In the genomic region with DNA sequence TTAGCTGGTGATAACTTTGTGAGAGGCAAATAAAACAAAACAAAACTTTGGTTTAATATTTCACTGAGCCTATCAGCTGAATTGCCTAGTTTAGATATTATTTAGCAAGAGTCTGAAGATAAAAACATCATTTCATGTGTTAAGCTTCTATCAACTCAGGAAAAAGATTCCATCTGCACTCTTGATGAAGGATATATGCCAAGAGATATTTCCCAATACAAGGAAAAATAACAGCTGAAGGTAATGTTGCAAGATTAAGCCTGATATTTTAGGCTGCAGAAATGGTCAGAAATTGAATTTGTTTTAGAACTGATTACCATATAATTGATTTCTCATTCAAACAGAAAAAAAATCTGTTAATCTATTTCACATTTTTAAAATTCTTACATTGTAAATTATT, we compare ENCODE assay signal across 32 cellular contexts.
"Had no signal": no experiment of that assay in that cellular context is flagged by ENCODE, and none has a peak within 500 bp of the region (broad histone marks: within the 10 kb centered on the region; RNA-seq: fewer than 3 reads in every experiment).

No MANE protein-coding gene starts in this region.

- H3K4me3 ChIP-seq: neural progenitor cell, ovary, psoas muscle, skin epidermis, smooth muscle cell, spleen, suprapubic skin, thoracic aorta, thyroid gland, tibial nerve, upper lobe of left lung, vagina had no signal

- H3K27ac ChIP-seq: neural progenitor cell, ovary, parathyroid adenoma, psoas muscle, skin epidermis, spleen, suprapubic skin, thoracic aorta, thyroid gland, tibial nerve, upper lobe of left lung, vagina had no signal

- H2AFZ ChIP-seq: neural progenitor cell, parathyroid adenoma had no signal

- H3K4me2 ChIP-seq: neural progenitor cell, smooth muscle cell had no signal

- H3K79me2 ChIP-seq: parathyroid adenoma had no signal

- H3K4me3 Mint-ChIP-seq: natural killer cell; nephron; neural progenitor cell; stimulated activated memory B cell treated with anti-CD40 and anti-IgM and Interleukin-4, amounts not matched to agents 10 μg/mL and 1 μg/mL and 100 μg/mL, for 72 hours; stimulated activated naive CD8-positive, alpha-beta T cell treated with anti-CD3 and anti-CD28 coated beads, Interleukin-15, amount 100 ng/mL, for 72 hours had no signal

- FAIRE-seq: urothelium cell line had no signal

- H3K36me3 ChIP-seq: neural progenitor cell, ovary, spleen, suprapubic skin, thoracic aorta, thyroid gland, tibial nerve, upper lobe of left lung, vagina had no signal

- H3K9me3 ChIP-seq: ovary, psoas muscle, suprapubic skin, thoracic aorta, thyroid gland, tibial nerve, upper lobe of left lung, vagina had no signal

- H3K9me3 Mint-ChIP-seq: nephron, neural progenitor cell had no signal

- H3K36me3 Mint-ChIP-seq: neural progenitor cell; stimulated activated memory B cell treated with anti-CD40 and anti-IgM and Interleukin-4, amounts not matched to agents 10 μg/mL and 1 μg/mL and 100 μg/mL, for 72 hours had no signal

- H3K27me3 ChIP-seq: neural progenitor cell, spleen, suprapubic skin, thyroid gland, tibial nerve, upper lobe of left lung, vagina had no signal

- DNase-seq: natural killer cell; occipital lobe; ovary; posterior cingulate gyrus; psoas muscle; right cardiac atrium; spleen; stimulated activated CD4-positive, alpha-beta T cell treated with anti-CD3 and anti-CD28 coated beads, Interleukin-12 subunit alpha, Interleukin-12 subunit beta, amount 100 ng/mL, for 4 hours; stimulated activated CD4-positive, alpha-beta T cell treated with anti-CD3 and anti-CD28 coated beads, Interleukin-1b, Interleukin-23, amount 100 ng/mL, for 48 hours; stimulated activated CD4-positive, alpha-beta T cell treated with anti-CD3 and anti-CD28 coated beads, Interleukin-4, amount 100 ng/mL, for 1 hour; stimulated activated CD4-positive, alpha-beta T cell treated with anti-CD3 and anti-CD28 coated beads, Interleukin-4, amount 100 ng/mL, for 4 hours; stimulated activated CD8-positive, alpha-beta memory T cell treated with anti-CD3 and anti-CD28 coated beads, Interleukin-4, amount 100 ng/mL, for 48 hours; stimulated activated naive CD4-positive, alpha-beta T cell; stimulated activated naive CD8-positive, alpha-beta T cell treated with anti-CD3 and anti-CD28 coated beads, Interleukin-15, amount 100 ng/mL, for 72 hours; stimulated activated naive CD8-positive, alpha-beta T cell treated with anti-CD3 and anti-CD28 coated beads, Interleukin-15, Interleukin-2, amounts not matched to agents 100 U/mL and 50 U/mL, for 24 hours; substantia nigra; thyroid gland; trophoblast cell; upper lobe of left lung had no signal

- H3K4me1 ChIP-seq: neural progenitor cell, parathyroid adenoma, psoas muscle, spleen, suprapubic skin, thyroid gland, tibial nerve, upper lobe of left lung, vagina had no signal

- H3K4me1 Mint-ChIP-seq: natural killer cell; nephron; neural progenitor cell; stimulated activated memory B cell treated with anti-CD40 and anti-IgM and Interleukin-4, amounts not matched to agents 10 μg/mL and 1 μg/mL and 100 μg/mL, for 72 hours; stimulated activated naive CD8-positive, alpha-beta T cell treated with anti-CD3 and anti-CD28 coated beads, Interleukin-15, amount 100 ng/mL, for 72 hours had no signal

- ATAC-seq: natural killer cell; psoas muscle; right cardiac atrium; sciatic nerve; stimulated activated memory B cell treated with anti-CD40 and anti-IgM and Interleukin-4, amounts not matched to agents 10 μg/mL and 1 μg/mL and 100 μg/mL, for 72 hours; stimulated activated naive CD8-positive, alpha-beta T cell treated with anti-CD3 and anti-CD28 coated beads, Interleukin-15, amount 100 ng/mL, for 72 hours; stimulated activated naive CD8-positive, alpha-beta T cell treated with anti-CD3 and anti-CD28 coated beads, Interleukin-15, Interleukin-2, amounts not matched to agents 100 U/mL and 50 U/mL, for 24 hours had no signal

- H3K27ac Mint-ChIP-seq: natural killer cell; nephron; neural progenitor cell; progenitor cell of endocrine pancreas; stimulated activated memory B cell treated with anti-CD40 and anti-IgM and Interleukin-4, amounts not matched to agents 10 μg/mL and 1 μg/mL and 100 μg/mL, for 72 hours; stimulated activated naive CD8-positive, alpha-beta T cell treated with anti-CD3 and anti-CD28 coated beads, Interleukin-15, amount 100 ng/mL, for 72 hours had no signal

- H3K9ac ChIP-seq: neural progenitor cell, parathyroid adenoma had no signal

- H3K27me3 Mint-ChIP-seq: progenitor cell of endocrine pancreas; stimulated activated memory B cell treated with anti-CD40 and anti-IgM and Interleukin-4, amounts not matched to agents 10 μg/mL and 1 μg/mL and 100 μg/mL, for 72 hours; stimulated activated naive CD8-positive, alpha-beta T cell treated with anti-CD3 and anti-CD28 coated beads, Interleukin-15, amount 100 ng/mL, for 72 hours had no signal
